36 cellular contexts compared by ENCODE assay signal in the genomic region with DNA sequence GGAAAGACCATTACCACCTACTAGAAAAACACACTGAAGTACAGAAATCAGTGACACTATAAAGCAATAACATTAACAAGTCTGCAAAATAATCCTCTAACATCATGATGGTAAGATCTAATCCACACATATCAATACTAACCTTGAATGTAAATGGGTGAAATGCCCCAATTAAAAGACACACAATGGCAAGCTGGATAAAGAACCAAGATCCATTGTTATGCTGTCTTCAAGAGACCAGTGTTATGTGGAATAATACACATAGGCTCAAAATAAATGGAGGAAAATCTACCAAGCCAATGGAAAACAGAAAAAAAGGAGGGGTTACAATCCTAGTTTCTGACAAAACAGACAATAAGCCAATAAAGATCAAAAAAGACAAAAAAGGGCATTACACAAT. TPM values are rescaled to one million over a fixed set of nuclear protein-coding genes. Genes with fewer than 3 reads are reported as not detected.
"Had no signal": no experiment of that assay in that cellular context is flagged by ENCODE, and none has a peak within 500 bp of the region (broad histone marks: within the 10 kb centered on the region; RNA-seq: fewer than 3 reads in every experiment).

No MANE protein-coding gene starts in this region.

- H3K27ac ChIP-seq: adrenal gland, ascending aorta, brain microvascular endothelial cell, breast epithelium, VCaP had no signal

- H3K4me3 ChIP-seq: adrenal gland, ascending aorta, breast epithelium had no signal

- H3K27me3 ChIP-seq: adrenal gland, ascending aorta, brain microvascular endothelial cell, breast epithelium had no signal

- DNase-seq: activated B cell treated with CpG ODN at 0.5 μM for 24 hours; activated CD4-positive, alpha-beta memory T cell treated with anti-CD3 and anti-CD28 coated beads for 36 hours; activated CD4-positive, alpha-beta T cell treated with anti-CD3 and anti-CD28 coated beads for 4 hours; activated CD4-positive, alpha-beta T cell treated with anti-CD3 and anti-CD28 coated beads, Interleukin-2, amount 10 ng/mL, durations not matched to agents 24 days and 14 days; activated CD4-positive, alpha-beta T cell treated with anti-CD3 and anti-CD28 coated beads, Interleukin-2, amount 50 U/mL, for 1 hour; activated CD4-positive, alpha-beta T cell treated with anti-CD3 and anti-CD28 coated beads, Interleukin-2, amount 50 U/mL, for 4 hours; activated CD4-positive, CD25-positive, alpha-beta regulatory T cell treated with anti-CD3 and anti-CD28 coated beads, Interleukin-2, amount 50 U/mL, for 72 hours; activated CD8-positive, alpha-beta memory T cell treated with anti-CD3 and anti-CD28 coated beads, Interleukin-2, amount 50 U/mL, for 4 hours; activated CD8-positive, alpha-beta T cell treated with anti-CD3 and anti-CD28 coated beads for 36 hours; activated effector memory CD4-positive, alpha-beta T cell treated with anti-CD3 and anti-CD28 coated beads, Interleukin-2, amount 50 U/mL, for 16 hours; activated gamma-delta T cell treated with Interleukin-2 at 50 U/mL for 16 hours; activated naive CD4-positive, alpha-beta T cell; activated naive CD4-positive, alpha-beta T cell treated with anti-CD3 and anti-CD28 coated beads for 36 hours; activated naive CD4-positive, alpha-beta T cell treated with anti-CD3 and anti-CD28 coated beads, Interleukin-2, amount 50 U/mL, for 16 hours; activated naive CD8-positive, alpha-beta T cell treated with anti-CD3 and anti-CD28 coated beads for 36 hours; activated T-cell treated with anti-CD3 and anti-CD28 coated beads for 4 hours; activated T-cell treated with anti-CD3 and anti-CD28 coated beads, Interleukin-2, amount 50 U/mL, for 1 hour; activated T-cell treated with anti-CD3 and anti-CD28 coated beads, Interleukin-2, amount 50 U/mL, for 4 hours; activated T-cell treated with anti-CD3 and anti-CD28 coated beads, Interleukin-2, amount 50 U/mL, for 72 hours; adrenal gland; amniotic stem cell; anterior cingulate cortex; brain microvascular endothelial cell; central memory CD4-positive, alpha-beta T cell; T-helper 1 cell; T-helper 2 cell; T1000 had no signal

- H3K36me3 ChIP-seq: adrenal gland, ascending aorta, brain microvascular endothelial cell, breast epithelium had no signal

- H3K4me1 ChIP-seq: adrenal gland, ascending aorta, breast epithelium had no signal

RNA-seq across cellular contexts. Expression of a gene that starts 13.5 kb away (rescaled TPM):
- total RNA-seq: activated B cell treated with CpG ODN at 0.5 μM for 24 hours; activated CD4-positive, alpha-beta memory T cell treated with anti-CD3 and anti-CD28 coated beads for 36 hours; activated CD4-positive, alpha-beta T cell treated with anti-CD3 and anti-CD28 coated beads, Interleukin-2, amount 10 ng/mL, durations not matched to agents 24 days and 14 days; activated CD8-positive, alpha-beta memory T cell treated with anti-CD3 and anti-CD28 coated beads for 36 hours; activated CD8-positive, alpha-beta T cell treated with anti-CD3 and anti-CD28 coated beads for 36 hours; activated naive CD4-positive, alpha-beta T cell treated with anti-CD3 and anti-CD28 coated beads for 36 hours; activated naive CD4-positive, alpha-beta T cell treated with anti-CD3 and anti-CD28 coated beads, Interleukin-2, amount 50 U/mL, for 72 hours; activated naive CD8-positive, alpha-beta T cell treated with anti-CD3 and anti-CD28 coated beads for 36 hours; activated T-cell treated with anti-CD3 and anti-CD28 coated beads, Interleukin-2, amount 50 U/mL, for 4 hours; activated T-cell treated with anti-CD3 and anti-CD28 coated beads, Interleukin-2, amount 50 U/mL, for 72 hours; activated T-helper 1 cell treated with anti-CD3 and anti-CD28 coated beads, Interleukin-12 subunit alpha, Interleukin-12 subunit beta, Interleukin-2, Interleukin-4 antibody, amounts not matched to agents 30 ng/mL and 10 ng/mL and 1 ng/mL, durations not matched to agents 14 hours and 24 hours and 36 hours; activated T-helper 17 cell treated with anti-CD3 and anti-CD28 coated beads, Interleukin-2, amount 50 U/mL, for 72 hours; adrenal gland; ascending aorta; breast epithelium; cardiac septum; cerebellum had no signal

RNA-seq across cellular contexts. Expression of a gene that starts 50.4 kb away (rescaled TPM):
- total RNA-seq: activated B cell treated with CpG ODN at 0.5 μM for 24 hours; activated CD4-positive, alpha-beta memory T cell treated with anti-CD3 and anti-CD28 coated beads for 36 hours; activated CD4-positive, alpha-beta T cell treated with anti-CD3 and anti-CD28 coated beads, Interleukin-2, amount 10 ng/mL, durations not matched to agents 24 days and 14 days; activated CD8-positive, alpha-beta memory T cell treated with anti-CD3 and anti-CD28 coated beads for 36 hours; activated CD8-positive, alpha-beta T cell treated with anti-CD3 and anti-CD28 coated beads for 36 hours; activated naive CD4-positive, alpha-beta T cell treated with anti-CD3 and anti-CD28 coated beads for 36 hours; activated naive CD4-positive, alpha-beta T cell treated with anti-CD3 and anti-CD28 coated beads, Interleukin-2, amount 50 U/mL, for 72 hours; activated naive CD8-positive, alpha-beta T cell treated with anti-CD3 and anti-CD28 coated beads for 36 hours; activated T-cell treated with anti-CD3 and anti-CD28 coated beads, Interleukin-2, amount 50 U/mL, for 4 hours; activated T-cell treated with anti-CD3 and anti-CD28 coated beads, Interleukin-2, amount 50 U/mL, for 72 hours; activated T-helper 1 cell treated with anti-CD3 and anti-CD28 coated beads, Interleukin-12 subunit alpha, Interleukin-12 subunit beta, Interleukin-2, Interleukin-4 antibody, amounts not matched to agents 30 ng/mL and 10 ng/mL and 1 ng/mL, durations not matched to agents 14 hours and 24 hours and 36 hours; activated T-helper 17 cell treated with anti-CD3 and anti-CD28 coated beads, Interleukin-2, amount 50 U/mL, for 72 hours; adrenal gland; ascending aorta; breast epithelium; cardiac septum; cerebellum had no signal

RNA-seq across cellular contexts. Expression of a gene that starts 59.0 kb away (rescaled TPM):
- total RNA-seq: activated B cell treated with CpG ODN at 0.5 μM for 24 hours; activated CD4-positive, alpha-beta memory T cell treated with anti-CD3 and anti-CD28 coated beads for 36 hours; activated CD4-positive, alpha-beta T cell treated with anti-CD3 and anti-CD28 coated beads, Interleukin-2, amount 10 ng/mL, durations not matched to agents 24 days and 14 days; activated CD8-positive, alpha-beta memory T cell treated with anti-CD3 and anti-CD28 coated beads for 36 hours; activated CD8-positive, alpha-beta T cell treated with anti-CD3 and anti-CD28 coated beads for 36 hours; activated naive CD4-positive, alpha-beta T cell treated with anti-CD3 and anti-CD28 coated beads for 36 hours; activated naive CD4-positive, alpha-beta T cell treated with anti-CD3 and anti-CD28 coated beads, Interleukin-2, amount 50 U/mL, for 72 hours; activated naive CD8-positive, alpha-beta T cell treated with anti-CD3 and anti-CD28 coated beads for 36 hours; activated T-cell treated with anti-CD3 and anti-CD28 coated beads, Interleukin-2, amount 50 U/mL, for 4 hours; activated T-cell treated with anti-CD3 and anti-CD28 coated beads, Interleukin-2, amount 50 U/mL, for 72 hours; activated T-helper 1 cell treated with anti-CD3 and anti-CD28 coated beads, Interleukin-12 subunit alpha, Interleukin-12 subunit beta, Interleukin-2, Interleukin-4 antibody, amounts not matched to agents 30 ng/mL and 10 ng/mL and 1 ng/mL, durations not matched to agents 14 hours and 24 hours and 36 hours; adrenal gland; breast epithelium; cardiac septum; cerebellum had no signal
